In genomic region chr11:65478411-65479183, GRCh38 we compare ENCODE assay signal across 8 cellular contexts. TPM values are rescaled to one million over a fixed set of nuclear protein-coding genes. Genes with fewer than 3 reads are reported as not detected.
A peak's percentile ranks its signal among the peaks of the same experiment; 100 is the strongest.
DNase-seq lines count a peak whose midpoint lies in the region; ATAC-seq and TF ChIP-seq lines count a peak whose summit lies in the region.

No MANE protein-coding gene starts in this region.

- TF ChIP-seq POLR2A in GM18505 (IDR thresholded peaks at IDR 0.05; ENCODE audit: borderline replicate concordance, extremely low read depth, insufficient read depth, insufficient read length), result no peak

- H3K36me3 ChIP-seq in cardiac muscle cell (no peaks in the 10 kb centered on the region), rectal smooth muscle tissue (ENCODE audit: control insufficient read depth, insufficient read depth, low read length) (no peaks in the 10 kb centered on the region)

- peak; percentile 1 for TF ChIP-seq CTCF in cardiac muscle cell (IDR thresholded peaks at IDR 0.05; ENCODE audit: low read depth, low read length)

- peak; percentile 66 for DNase-seq in COLO668 (lab: John Stamatoyannopoulos, UW; ENCODE audit: unreplicated experiment)
- peak; percentile 63 for DNase-seq in SW480 (ENCODE audit: low spot score)
- peak in 1 of 2 donors; percentile 80 for DNase-seq in cardiac muscle cell (ENCODE audit: low read depth in 1 of 2, low spot score in 1 of 2)
- DNase-seq in NCI-H345 treated with DMSO at 0.1 percent for 48 hours (lab: John Stamatoyannopoulos, UW; ENCODE audit: unreplicated experiment), result no peak

- ATAC-seq in GM19397 (IDR thresholded peaks at IDR 0.05; ENCODE audit: unreplicated experiment), result no peak
- ATAC-seq in GM18505 (IDR thresholded peaks at IDR 0.05; ENCODE audit: unreplicated experiment), result no peak
- no peak for ATAC-seq in GM21825 (IDR thresholded peaks at IDR 0.05; ENCODE audit: unreplicated experiment)

- H3K27ac ChIP-seq in cardiac muscle cell (peak overlapping the region; percentile 97), rectal smooth muscle tissue (ENCODE audit: low read depth, low read length) (peak overlapping the region; percentile 100)

- H3K9ac ChIP-seq in rectal smooth muscle tissue (ENCODE audit: low read length), result peak overlapping the region; percentile 42

- H3K4me1 ChIP-seq in cardiac muscle cell (ENCODE audit: low read depth) (peaks cover 27% of the 10 kb centered on the region), rectal smooth muscle tissue (ENCODE audit: control insufficient read depth, insufficient read depth, low read length) (peaks cover 27% of the 10 kb centered on the region)

- H3K27me3 ChIP-seq in cardiac muscle cell (no peaks in the 10 kb centered on the region), rectal smooth muscle tissue (ENCODE audit: control insufficient read depth, insufficient read depth, low read length) (no peaks in the 10 kb centered on the region)

- H3K4me3 ChIP-seq in cardiac muscle cell (no peak overlapping the region), rectal smooth muscle tissue (ENCODE audit: low read length) (peak overlapping the region; percentile 52)

- H3K9me3 ChIP-seq in cardiac muscle cell (ENCODE audit: low read depth), result no peaks in the 10 kb centered on the region

RNA-seq across cellular contexts. Expression of gene MALAT1, which starts 20.2 kb away (rescaled TPM):
- 3,311 and 7,439 TPM in 2 replicates for total RNA-seq in cardiac muscle cell
- 16,838 and 18,899 TPM in 2 replicates for polyA plus RNA-seq in cardiac muscle cell

RNA-seq across cellular contexts. Expression of gene SCYL1, which starts 46.3 kb away (rescaled TPM):
- 157 and 168 TPM in 2 replicates for total RNA-seq in cardiac muscle cell
- polyA plus RNA-seq in cardiac muscle cell, result 139 and 146 TPM in 2 replicates

RNA-seq across cellular contexts. Expression of gene NEAT1, which starts 56.0 kb away (rescaled TPM):
- total RNA-seq in cardiac muscle cell, result 3.4 and 11.3 TPM in 2 replicates
- 4.2 and 5.6 TPM in 2 replicates for polyA plus RNA-seq in cardiac muscle cell
